In genomic region chr15:48643776-48644497, GRCh38 we compare ENCODE assay signal across 10 cellular contexts. TPM values are rescaled to one million over a fixed set of nuclear protein-coding genes. Genes with fewer than 3 reads are reported as not detected.
A peak's percentile ranks its signal among the peaks of the same experiment; 100 is the strongest.
DNase-seq lines count a peak whose midpoint lies in the region; ATAC-seq, FAIRE-seq and TF ChIP-seq lines count a peak whose summit lies in the region.
"Had no signal": no experiment of that assay in that cellular context is flagged by ENCODE, and none has a peak within 500 bp of the region (broad histone marks: within the 10 kb centered on the region; RNA-seq: fewer than 3 reads in every experiment).

No MANE protein-coding gene starts in this region.

- H3K36me3 ChIP-seq in kidney (ENCODE audit: control insufficient read depth in 1 of 2, insufficient read depth in 2 of 2, low read length in 2 of 2) = no peaks in the 10 kb centered on the region

- no peaks in the 10 kb centered on the region for H3K36me3 Mint-ChIP-seq in H9 (ENCODE audit: insufficient read depth in 1 of 3, low read depth in 3 of 3)
- no peaks in the 10 kb centered on the region for H3K36me3 Mint-ChIP-seq in activated naive CD8-positive, alpha-beta T cell treated with anti-CD3 and anti-CD28 coated beads, Interleukin-2, amount 50 U/mL, for 24 hours (ENCODE audit: low read depth)
- no peaks in the 10 kb centered on the region for H3K36me3 Mint-ChIP-seq in stimulated activated effector memory CD8-positive, alpha-beta T cell treated with anti-CD3 and anti-CD28 coated beads, Interleukin-12 subunit alpha, Interleukin-12 subunit beta, amount 100 ng/mL, for 72 hours

- H3K4me1 ChIP-seq in H9 (ENCODE audit: insufficient read depth, low read length) = peaks cover 7% of the 10 kb centered on the region
- H3K4me1 ChIP-seq in kidney (ENCODE audit: control insufficient read depth in 1 of 2, insufficient read depth in 1 of 2, low read depth in 1 of 2, low read length in 2 of 2) = peaks cover 0 to 3% of the 10 kb centered on the region in 2 donors

- intact Hi-C loops in kidney (cut with DNase I) = no loop called here

- H3K27me3 ChIP-seq in H9 (ENCODE audit: insufficient read depth, low read length) = peaks cover 12% of the 10 kb centered on the region; the same call in 1 of the 2 replicates

- TF ChIP-seq CTCF in H9 (conservative IDR thresholded peaks at IDR 0.05) (no peak), kidney (IDR thresholded peaks at IDR 0.05; ENCODE audit: borderline replicate concordance, extremely low read depth, insufficient read depth) (no peak)

- no peaks in the 10 kb centered on the region for H3K9me3 Mint-ChIP-seq in H9
- no peaks in the 10 kb centered on the region for H3K9me3 Mint-ChIP-seq in activated naive CD8-positive, alpha-beta T cell treated with anti-CD3 and anti-CD28 coated beads, Interleukin-2, amount 50 U/mL, for 24 hours
- H3K9me3 Mint-ChIP-seq in stimulated activated effector memory CD8-positive, alpha-beta T cell treated with anti-CD3 and anti-CD28 coated beads, Interleukin-12 subunit alpha, Interleukin-12 subunit beta, amount 100 ng/mL, for 72 hours = no peaks in the 10 kb centered on the region

- no peak overlapping the region for H2BK12ac ChIP-seq in H9 (ENCODE audit: insufficient read length, low read depth, low read length)

- no CpG with 5 or more reads among the region's 12 CpGs for WGBS in H9 (ENCODE audit: extremely low coverage, insufficient read length, low lambda C conversion rate)

- H3K14ac ChIP-seq in H9 (ENCODE audit: insufficient read depth, low read length) = no peak overlapping the region; the same call in 1 of the 2 replicates

- no peak overlapping the region for H4K8ac ChIP-seq in H9 (replicated peaks; ENCODE audit: insufficient read length, low read depth, low read length)

- ATAC-seq in activated naive CD8-positive, alpha-beta T cell treated with anti-CD3 and anti-CD28 coated beads, Interleukin-2, amount 50 U/mL, for 24 hours = no peak
- ATAC-seq in stimulated activated effector memory CD8-positive, alpha-beta T cell treated with anti-CD3 and anti-CD28 coated beads, Interleukin-12 subunit alpha, Interleukin-12 subunit beta, amount 100 ng/mL, for 72 hours = no peak
- no peak for ATAC-seq in GM21723 (IDR thresholded peaks at IDR 0.05; ENCODE audit: unreplicated experiment)
- no peak for ATAC-seq in GM21737 (IDR thresholded peaks at IDR 0.05; ENCODE audit: unreplicated experiment)

- H2BK15ac ChIP-seq in H9 (ENCODE audit: low read depth, low read length) = no peak overlapping the region

- H2BK20ac ChIP-seq in H9 (ENCODE audit: low read depth, low read length, poor library complexity, severe bottlenecking) = no peak overlapping the region

- peak overlapping the region; percentile 73 to 79 for H3K4me3 ChIP-seq in kidney (ENCODE audit: low read length in 2 of 2)

- H2AK5ac ChIP-seq in H9 (ENCODE audit: insufficient read length, low read length) = no peak overlapping the region

- H3K27ac Mint-ChIP-seq in H9 = no peak overlapping the region
- no peak overlapping the region for H3K27ac Mint-ChIP-seq in activated naive CD8-positive, alpha-beta T cell treated with anti-CD3 and anti-CD28 coated beads, Interleukin-2, amount 50 U/mL, for 24 hours
- H3K27ac Mint-ChIP-seq in stimulated activated effector memory CD8-positive, alpha-beta T cell treated with anti-CD3 and anti-CD28 coated beads, Interleukin-12 subunit alpha, Interleukin-12 subunit beta, amount 100 ng/mL, for 72 hours = no peak overlapping the region

- H3K9ac ChIP-seq in H9 (ENCODE audit: extremely low read depth, insufficient read length, low read length) (no peak overlapping the region), kidney (ENCODE audit: low read length in 2 of 2) (peak overlapping the region; percentile 67 to 69)

- H3K18ac ChIP-seq in H9 (ENCODE audit: insufficient read length, low read depth, low read length) = no peak overlapping the region

- H4K5ac ChIP-seq in H9 (ENCODE audit: insufficient read length, low read depth, low read length) = no peak overlapping the region

- no peaks in the 10 kb centered on the region for H3K79me2 ChIP-seq in H9 (ENCODE audit: insufficient read depth, low read length)

- H3K9me3 ChIP-seq in H9 (ENCODE audit: control insufficient read depth, low read depth, low read length) = no peaks in the 10 kb centered on the region
- H3K9me3 ChIP-seq in kidney (ENCODE audit: control insufficient read depth in 1 of 2, low read length in 2 of 2) = no peaks in the 10 kb centered on the region

- no peak overlapping the region for H3K56ac ChIP-seq in H9 (ENCODE audit: insufficient read length, low read depth, low read length)

- H4K20me1 ChIP-seq in H9 (ENCODE audit: control insufficient read depth, insufficient read depth, insufficient read length) = no peaks in the 10 kb centered on the region

- peak overlapping the region; percentile 74 to 76 for H3K4me3 Mint-ChIP-seq in H9
- H3K4me3 Mint-ChIP-seq in activated naive CD8-positive, alpha-beta T cell treated with anti-CD3 and anti-CD28 coated beads, Interleukin-2, amount 50 U/mL, for 24 hours = peak overlapping the region; percentile 14
- peak overlapping the region; percentile 33 for H3K4me3 Mint-ChIP-seq in stimulated activated effector memory CD8-positive, alpha-beta T cell treated with anti-CD3 and anti-CD28 coated beads, Interleukin-12 subunit alpha, Interleukin-12 subunit beta, amount 100 ng/mL, for 72 hours

- no peaks in the 10 kb centered on the region for H3K79me1 ChIP-seq in H9 (ENCODE audit: insufficient read depth, low read depth, low read length, poor library complexity, severe bottlenecking)

- peaks cover 55% of the 10 kb centered on the region for H3K27me3 Mint-ChIP-seq in H9 (ENCODE audit: low read depth)
- H3K27me3 Mint-ChIP-seq in activated naive CD8-positive, alpha-beta T cell treated with anti-CD3 and anti-CD28 coated beads, Interleukin-2, amount 50 U/mL, for 24 hours = peaks cover 37% of the 10 kb centered on the region

- peak overlapping the region; percentile 92 for H3K4me2 ChIP-seq in H9 (ENCODE audit: insufficient read depth, insufficient read length, low read length)

- no peak overlapping the region for H2BK120ac ChIP-seq in H9 (ENCODE audit: low read depth, low read length, poor library complexity, severe bottlenecking)

- H4K91ac ChIP-seq in H9 (ENCODE audit: insufficient read length, low read depth, low read length) = no peak overlapping the region

- H3T11ph ChIP-seq in H9 (ENCODE audit: low read length) = no peak overlapping the region

- H3K27ac ChIP-seq in H9 (ENCODE audit: insufficient read length, low read depth, low read length) = no peak overlapping the region
- peak overlapping the region; percentile 1 to 63 for H3K27ac ChIP-seq in kidney (ENCODE audit: low read depth in 2 of 2, low read length in 2 of 2)

- H3K23ac ChIP-seq in H9 (ENCODE audit: insufficient read length, low read depth, low read length) = no peak overlapping the region

- no peak for FAIRE-seq in kidney (lab: Jason Lieb, UNC)

- H2BK5ac ChIP-seq in H9 (ENCODE audit: insufficient read length, low read length) = no peak overlapping the region

- H3K4ac ChIP-seq in H9 (ENCODE audit: low read depth, low read length) = no peak overlapping the region

- peak overlapping the region; percentile 3 for H2AFZ ChIP-seq in H9 (ENCODE audit: low read length)

- DNase-seq in H9 (no peak), kidney (no peak), NOMO-1 treated with DMSO at 0.1 percent for 48 hours (lab: John Stamatoyannopoulos, UW; ENCODE audit: unreplicated experiment) (no peak), OCI-M2 (lab: John Stamatoyannopoulos, UW; ENCODE audit: unreplicated experiment) (no peak)
- no peak for DNase-seq in activated naive CD8-positive, alpha-beta T cell treated with anti-CD3 and anti-CD28 coated beads, Interleukin-2, amount 50 U/mL, for 24 hours
- DNase-seq in stimulated activated effector memory CD8-positive, alpha-beta T cell treated with anti-CD3 and anti-CD28 coated beads, Interleukin-12 subunit alpha, Interleukin-12 subunit beta, amount 100 ng/mL, for 72 hours (ENCODE audit: low spot score in 2 of 2) = no peak
- DNase-seq: activated effector memory CD4-positive, alpha-beta T cell treated with Interleukin-2 at 50 U/mL for 16 hours; NCI-H187 had no signal

- H3K4me1 Mint-ChIP-seq in H9 = peaks cover 23 to 28% of the 10 kb centered on the region in 2 experiments
- H3K4me1 Mint-ChIP-seq in activated naive CD8-positive, alpha-beta T cell treated with anti-CD3 and anti-CD28 coated beads, Interleukin-2, amount 50 U/mL, for 24 hours = peaks cover 2% of the 10 kb centered on the region
- H3K4me1 Mint-ChIP-seq in stimulated activated effector memory CD8-positive, alpha-beta T cell treated with anti-CD3 and anti-CD28 coated beads, Interleukin-12 subunit alpha, Interleukin-12 subunit beta, amount 100 ng/mL, for 72 hours = no peaks in the 10 kb centered on the region

- peaks cover 23% of the 10 kb centered on the region for H3K23me2 ChIP-seq in H9 (ENCODE audit: insufficient read length, low read depth, low read length, poor library complexity, severe bottlenecking)

RNA-seq across cellular contexts. Expression of gene FBN1, which starts 1.6 kb away (rescaled TPM):
- total RNA-seq in H9 (2021) (3.6 and 4.9 TPM in 2 replicates), kidney (30.8 TPM)
- polyA plus RNA-seq in kidney (ENCODE audit: insufficient read depth, low read depth, low replicate concordance) = 2.4 TPM

Comparison
In these comparisons a context has a peak if more than half of its experiments do, and no peak if none do; other contexts are left out.
1. H3K4me3 Mint-ChIP-seq: peak in every context shown above with its lines; median percentile 75 in H9; 33 in stimulated activated effector memory CD8-positive, alpha-beta T cell treated with anti-CD3 and anti-CD28 coated beads, Interleukin-12 subunit alpha, Interleukin-12 subunit beta, amount 100 ng/mL, for 72 hours; 14 in activated naive CD8-positive, alpha-beta T cell treated with anti-CD3 and anti-CD28 coated beads, Interleukin-2, amount 50 U/mL, for 24 hours.